Comparison of ENCODE assay signal across 8 cellular contexts in genomic region chr4:119628281-119629141, GRCh38. TPM values are rescaled to one million over a fixed set of nuclear protein-coding genes. Genes with fewer than 3 reads are reported as not detected.
DNase-seq lines count a peak whose midpoint lies in the region; ATAC-seq and TF ChIP-seq lines count a peak whose summit lies in the region.

Gene PDE5A, minus strand, starts transcription at chr4:119628804. Its CDS starts 133 bp downstream, at chr4:119628671.

- WGBS in liver, result under 1% methylated on average over 65 of the region's 65 CpGs

- TF ChIP-seq RAD21 in liver (IDR thresholded peaks at IDR 0.05), result peak; percentile 80 to 81

- no peaks in the 10 kb centered on the region for H3K9me3 Mint-ChIP-seq in activated CD4-positive, alpha-beta T cell treated with anti-CD3 and anti-CD28 coated beads, Interleukin-2, amount 10 ng/mL, durations not matched to agents 7 days and 5 days

- CTCF ChIA-PET in activated CD4-positive, alpha-beta T cell treated with anti-CD3 and anti-CD28 coated beads, Interleukin-2, amount 10 ng/mL, durations not matched to agents 7 days and 5 days (lab: Charles Lee), result interaction anchor here (0.6 to 1.6 kb wide), 15 partner anchors 8 to 653 kb away, joined by 3 to 7 read pairs (median 3); no protein-coding TSS in a partner anchor

- H3K27ac ChIP-seq in liver (ENCODE audit: low read depth in 1 of 2, low read length in 2 of 2), result peak within 1 kb of the TSS; percentile 13 to 23

- H3K4me1 Mint-ChIP-seq in activated CD4-positive, alpha-beta T cell treated with anti-CD3 and anti-CD28 coated beads, Interleukin-2, amount 10 ng/mL, durations not matched to agents 7 days and 5 days, result peaks cover 28% of the 10 kb centered on the region

- DNase-seq in AG09319 (ENCODE audit: extremely low read depth, low read depth) (no peak), NCI-H446 (lab: John Stamatoyannopoulos, UW) (peak; percentile 56 to 76), dermis blood vessel endothelial cell (peak; percentile 79)
- peak; percentile 77 for DNase-seq in activated CD4-positive, alpha-beta T cell treated with anti-CD3 and anti-CD28 coated beads, Interleukin-2, amount 10 ng/mL, durations not matched to agents 7 days and 5 days
- DNase-seq in stimulated activated CD4-positive, alpha-beta T cell treated with anti-CD3 and anti-CD28 coated beads, Interleukin-2, amount 100 ng/mL, for 48 hours, result peak; percentile 71 to 74

- H3K36me3 Mint-ChIP-seq in activated CD4-positive, alpha-beta T cell treated with anti-CD3 and anti-CD28 coated beads, Interleukin-2, amount 10 ng/mL, durations not matched to agents 7 days and 5 days (ENCODE audit: low read depth), result no peaks in the 10 kb centered on the region

- peaks cover 9 to 27% (median 21%) of the 10 kb centered on the region in 4 donors for H3K4me1 ChIP-seq in liver (ENCODE audit: control insufficient read depth in 4 of 4, insufficient read depth in 4 of 4, low read length in 3 of 4)

- peak within 1 kb of the TSS; percentile 54 to 66 for H3K9ac ChIP-seq in liver (ENCODE audit: low read depth in 1 of 2, low read length in 2 of 2)

- H3K27me3 ChIP-seq in liver (ENCODE audit: control insufficient read depth in 4 of 4, insufficient read depth in 4 of 4, low read length in 3 of 4), result no peaks in the 10 kb centered on the region

- peak; percentile 85 for ATAC-seq in GM19035 (IDR thresholded peaks at IDR 0.05; ENCODE audit: unreplicated experiment)
- ATAC-seq in HG03280 (IDR thresholded peaks at IDR 0.05; ENCODE audit: unreplicated experiment), result peak; percentile 88

- peak within 1 kb of the TSS; percentile 69 to 80 (median 79) for H3K4me3 ChIP-seq in liver (ENCODE audit: low read depth in 1 of 3, low read length in 3 of 3)

- no peak within 1 kb of the TSS for H3K27ac Mint-ChIP-seq in activated CD4-positive, alpha-beta T cell treated with anti-CD3 and anti-CD28 coated beads, Interleukin-2, amount 10 ng/mL, durations not matched to agents 7 days and 5 days

- peaks cover 49% of the 10 kb centered on the region for H3K27me3 Mint-ChIP-seq in activated CD4-positive, alpha-beta T cell treated with anti-CD3 and anti-CD28 coated beads, Interleukin-2, amount 10 ng/mL, durations not matched to agents 7 days and 5 days

- POLR2A ChIA-PET in activated CD4-positive, alpha-beta T cell treated with anti-CD3 and anti-CD28 coated beads, Interleukin-2, amount 10 ng/mL, durations not matched to agents 7 days and 5 days (lab: Charles Lee), result interaction anchor here (0.7 kb wide), 1 partner anchor 438 kb away, joined by 3 read pairs; no protein-coding TSS in a partner anchor

- H3K36me3 ChIP-seq in liver (ENCODE audit: control insufficient read depth in 4 of 4, insufficient read depth in 3 of 4, low read depth in 1 of 4, low read length in 3 of 4), result no peaks in the 10 kb centered on the region

- TF ChIP-seq CTCF in AG09319 (IDR thresholded peaks at IDR 0.05; ENCODE audit: low read depth, low read length) (peak; percentile 64), liver (IDR thresholded peaks at IDR 0.05; ENCODE audit: low read depth, low read length, missing input control) (peak; percentile 68)

- no peaks in the 10 kb centered on the region for H3K9me3 ChIP-seq in liver (ENCODE audit: control insufficient read depth in 4 of 4, low read length in 3 of 4)

- H3K4me3 Mint-ChIP-seq in activated CD4-positive, alpha-beta T cell treated with anti-CD3 and anti-CD28 coated beads, Interleukin-2, amount 10 ng/mL, durations not matched to agents 7 days and 5 days, result peak within 1 kb of the TSS; percentile 75

TF ChIP-seq in liver, 16 proteins besides CTCF, POLR2A, EP300 and RAD21:
- TF ChIP-seq HNF4G (IDR thresholded peaks at IDR 0.05) (no peak), FOXA1 (IDR thresholded peaks at IDR 0.05) (no peak), MAX (IDR thresholded peaks at IDR 0.05) (no peak), GABPA (IDR thresholded peaks at IDR 0.05 in 1 of 2, conservative IDR thresholded peaks at IDR 0.05 in 1 of 2) (no peak), JUND (IDR thresholded peaks at IDR 0.05) (no peak), NR2F2 (IDR thresholded peaks at IDR 0.05) (no peak), FOXA2 (IDR thresholded peaks at IDR 0.05) (no peak), TAF1 (conservative IDR thresholded peaks at IDR 0.05) (no peak)
- TF ChIP-seq, protein P1, sequence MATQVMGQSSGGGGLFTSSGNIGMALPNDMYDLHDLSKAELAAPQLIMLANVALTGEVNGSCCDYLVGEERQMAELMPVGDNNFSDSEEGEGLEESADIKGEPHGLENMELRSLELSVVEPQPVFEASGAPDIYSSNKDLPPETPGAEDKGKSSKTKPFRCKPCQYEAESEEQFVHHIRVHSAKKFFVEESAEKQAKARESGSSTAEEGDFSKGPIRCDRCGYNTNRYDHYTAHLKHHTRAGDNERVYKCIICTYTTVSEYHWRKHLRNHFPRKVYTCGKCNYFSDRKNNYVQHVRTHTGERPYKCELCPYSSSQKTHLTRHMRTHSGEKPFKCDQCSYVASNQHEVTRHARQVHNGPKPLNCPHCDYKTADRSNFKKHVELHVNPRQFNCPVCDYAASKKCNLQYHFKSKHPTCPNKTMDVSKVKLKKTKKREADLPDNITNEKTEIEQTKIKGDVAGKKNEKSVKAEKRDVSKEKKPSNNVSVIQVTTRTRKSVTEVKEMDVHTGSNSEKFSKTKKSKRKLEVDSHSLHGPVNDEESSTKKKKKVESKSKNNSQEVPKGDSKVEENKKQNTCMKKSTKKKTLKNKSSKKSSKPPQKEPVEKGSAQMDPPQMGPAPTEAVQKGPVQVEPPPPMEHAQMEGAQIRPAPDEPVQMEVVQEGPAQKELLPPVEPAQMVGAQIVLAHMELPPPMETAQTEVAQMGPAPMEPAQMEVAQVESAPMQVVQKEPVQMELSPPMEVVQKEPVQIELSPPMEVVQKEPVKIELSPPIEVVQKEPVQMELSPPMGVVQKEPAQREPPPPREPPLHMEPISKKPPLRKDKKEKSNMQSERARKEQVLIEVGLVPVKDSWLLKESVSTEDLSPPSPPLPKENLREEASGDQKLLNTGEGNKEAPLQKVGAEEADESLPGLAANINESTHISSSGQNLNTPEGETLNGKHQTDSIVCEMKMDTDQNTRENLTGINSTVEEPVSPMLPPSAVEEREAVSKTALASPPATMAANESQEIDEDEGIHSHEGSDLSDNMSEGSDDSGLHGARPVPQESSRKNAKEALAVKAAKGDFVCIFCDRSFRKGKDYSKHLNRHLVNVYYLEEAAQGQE (IDR thresholded peaks at IDR 0.05), result no peak
- TF ChIP-seq, protein P2, sequence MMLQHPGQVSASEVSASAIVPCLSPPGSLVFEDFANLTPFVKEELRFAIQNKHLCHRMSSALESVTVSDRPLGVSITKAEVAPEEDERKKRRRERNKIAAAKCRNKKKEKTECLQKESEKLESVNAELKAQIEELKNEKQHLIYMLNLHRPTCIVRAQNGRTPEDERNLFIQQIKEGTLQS (IDR thresholded peaks at IDR 0.05), result no peak
- TF ChIP-seq, protein P3, sequence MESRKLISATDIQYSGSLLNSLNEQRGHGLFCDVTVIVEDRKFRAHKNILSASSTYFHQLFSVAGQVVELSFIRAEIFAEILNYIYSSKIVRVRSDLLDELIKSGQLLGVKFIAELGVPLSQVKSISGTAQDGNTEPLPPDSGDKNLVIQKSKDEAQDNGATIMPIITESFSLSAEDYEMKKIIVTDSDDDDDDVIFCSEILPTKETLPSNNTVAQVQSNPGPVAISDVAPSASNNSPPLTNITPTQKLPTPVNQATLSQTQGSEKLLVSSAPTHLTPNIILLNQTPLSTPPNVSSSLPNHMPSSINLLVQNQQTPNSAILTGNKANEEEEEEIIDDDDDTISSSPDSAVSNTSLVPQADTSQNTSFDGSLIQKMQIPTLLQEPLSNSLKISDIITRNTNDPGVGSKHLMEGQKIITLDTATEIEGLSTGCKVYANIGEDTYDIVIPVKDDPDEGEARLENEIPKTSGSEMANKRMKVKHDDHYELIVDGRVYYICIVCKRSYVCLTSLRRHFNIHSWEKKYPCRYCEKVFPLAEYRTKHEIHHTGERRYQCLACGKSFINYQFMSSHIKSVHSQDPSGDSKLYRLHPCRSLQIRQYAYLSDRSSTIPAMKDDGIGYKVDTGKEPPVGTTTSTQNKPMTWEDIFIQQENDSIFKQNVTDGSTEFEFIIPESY (IDR thresholded peaks at IDR 0.05), result no peak

RNA-seq across cellular contexts. Expression of gene PDE5A, which starts in this region (rescaled TPM):
- total RNA-seq in activated CD4-positive, alpha-beta T cell treated with anti-CD3 and anti-CD28 coated beads, Interleukin-2, amount 10 ng/mL, durations not matched to agents 7 days and 5 days, result under 1 TPM; 0.15 to 0.21 TPM
- total RNA-seq in dermis blood vessel endothelial cell, result 1.7 and 1.8 TPM in 2 replicates
- 1 to 10 TPM; 3.1 to 3.8 TPM for total RNA-seq in liver
- 1 to 10 TPM in 1 of 2 donors, under 1 TPM in 1; 0.61 to 2.9 TPM for polyA plus RNA-seq in liver

Comparison
In these comparisons a context has a peak if more than half of its experiments do, and no peak if none do; other contexts are left out.
1. Peak in DNase-seq in activated CD4-positive, alpha-beta T cell treated with anti-CD3 and anti-CD28 coated beads, Interleukin-2, amount 10 ng/mL, durations not matched to agents 7 days and 5 days; RNA of the gene not detected or under 1 TPM.